Comparison of ENCODE assay signal across 8 cellular contexts in genomic region chr4:40629401-40630334, GRCh38. TPM values are rescaled to one million over a fixed set of nuclear protein-coding genes. Genes with fewer than 3 reads are reported as not detected.
DNase-seq lines count a peak whose midpoint lies in the region; ATAC-seq and TF ChIP-seq lines count a peak whose summit lies in the region.

Gene RBM47 (minus strand): TSS chr4:40629864. CDS start chr4:40438893, 190,971 bp downstream.

- H3K4ac ChIP-seq in mesenchymal stem cell (ENCODE audit: low read depth in 1 of 2, low read length in 2 of 2): peak within 1 kb of the TSS in 1 of 2 experiments; percentile 89

- peaks cover 29% of the 10 kb centered on the region for H3K36me3 Mint-ChIP-seq in GM23338 (ENCODE audit: low read depth)
- peaks cover 12% of the 10 kb centered on the region for H3K36me3 Mint-ChIP-seq in WTC11

- H3K9me3 Mint-ChIP-seq in GM23338: no peaks in the 10 kb centered on the region
- no peaks in the 10 kb centered on the region for H3K9me3 Mint-ChIP-seq in WTC11

- H3K27ac ChIP-seq in GM23338 (ENCODE audit: low read depth) (peak within 1 kb of the TSS; percentile 96), mesenchymal stem cell (ENCODE audit: low read length, poor library complexity, severe bottlenecking) (peak within 1 kb of the TSS; percentile 53)
- H3K27ac ChIP-seq in effector memory CD4-positive, alpha-beta T cell (ENCODE audit: insufficient read depth, low read length, poor library complexity, severe bottlenecking): no peak within 1 kb of the TSS

- H3K27me3 Mint-ChIP-seq in GM23338 (ENCODE audit: insufficient read depth, low read depth, poor library complexity) (peaks cover 7% of the 10 kb centered on the region), WTC11 (ENCODE audit: low read depth) (no peaks in the 10 kb centered on the region)

- H4K8ac ChIP-seq in mesenchymal stem cell (ENCODE audit: low read length): peak within 1 kb of the TSS; percentile 97

- H3K4me2 ChIP-seq in GM23338: peak within 1 kb of the TSS; percentile 73
- H3K4me2 ChIP-seq in mesenchymal stem cell (ENCODE audit: low read length, poor library complexity, severe bottlenecking): peak within 1 kb of the TSS; percentile 90

- H3K23ac ChIP-seq in mesenchymal stem cell (ENCODE audit: low read length in 2 of 2): peak within 1 kb of the TSS in 1 of 2 experiments; percentile 99

- H3K4me3 Mint-ChIP-seq in GM23338 (peak within 1 kb of the TSS; percentile 87), WTC11 (peak within 1 kb of the TSS; percentile 87)

- no peak within 1 kb of the TSS for H2AFZ ChIP-seq in GM23338
- H2AFZ ChIP-seq in mesenchymal stem cell (ENCODE audit: low read depth, low read length): peak within 1 kb of the TSS; percentile 86

- no peaks in the 10 kb centered on the region for H3K9me2 ChIP-seq in GM23338 (ENCODE audit: insufficient read depth)

- WGBS in mesenchymal stem cell: 2% methylated on average over 51 of the region's 53 CpGs

- H3K27me3 ChIP-seq in GM23338 (ENCODE audit: insufficient read depth): no peaks in the 10 kb centered on the region
- H3K27me3 ChIP-seq in effector memory CD4-positive, alpha-beta T cell (replicated peaks; ENCODE audit: control insufficient read depth, insufficient read depth, low read length, poor library complexity, severe bottlenecking): no peaks in the 10 kb centered on the region
- no peaks in the 10 kb centered on the region for H3K27me3 ChIP-seq in mesenchymal stem cell (ENCODE audit: control insufficient read depth in 1 of 2, insufficient read depth in 1 of 2, low read length in 2 of 2)

- CTCF ChIA-PET in WTC11 (lab: Charles Lee): interaction anchor here (0.9 to 1.3 kb wide), 2 partner anchors 44 to 89 kb away, joined by 3 read pairs; no protein-coding TSS in a partner anchor

- TF ChIP-seq CTCF in GM12874 (IDR thresholded peaks at IDR 0.05; ENCODE audit: insufficient read depth, low read depth, low read length): peak; percentile 34; the same call in 1 of the 2 replicates
- peak; percentile 6 to 9; a peak in 1 of 4 replicates for TF ChIP-seq CTCF in GM23338 (conservative IDR thresholded peaks at IDR 0.05; ENCODE audit: low read depth in 2 of 2)
- TF ChIP-seq CTCF in LNCAP (IDR thresholded peaks at IDR 0.05): peak; percentile 31; the same call in 1 of the 2 replicates
- TF ChIP-seq CTCF in WTC11 (IDR thresholded peaks at IDR 0.05): no peak

- POLR2A ChIA-PET in WTC11 (lab: Charles Lee): interaction anchor here (0.5 to 0.7 kb wide), 3 partner anchors 13 to 596 kb away, joined by 3 to 5 read pairs (median 3); no protein-coding TSS in a partner anchor

- H3K4me1 Mint-ChIP-seq in GM23338 (peaks cover 51% of the 10 kb centered on the region), WTC11 (peaks cover 62% of the 10 kb centered on the region)

- H2BK120ac ChIP-seq in mesenchymal stem cell (ENCODE audit: low read depth, low read length): peak within 1 kb of the TSS; percentile 90

- no peak within 1 kb of the TSS for H2BK5ac ChIP-seq in mesenchymal stem cell (ENCODE audit: low read depth, low read length, poor library complexity, severe bottlenecking)

- peaks cover 52% of the 10 kb centered on the region for H3K4me1 ChIP-seq in GM23338 (ENCODE audit: insufficient read depth)
- H3K4me1 ChIP-seq in effector memory CD4-positive, alpha-beta T cell (ENCODE audit: control insufficient read depth, insufficient read depth, low read length, poor library complexity, severe bottlenecking): no peaks in the 10 kb centered on the region
- peaks cover 10% of the 10 kb centered on the region for H3K4me1 ChIP-seq in mesenchymal stem cell (ENCODE audit: control insufficient read depth, insufficient read depth, low read depth, low read length)

- no peaks in the 10 kb centered on the region for H3K9me3 ChIP-seq in effector memory CD4-positive, alpha-beta T cell (ENCODE audit: control insufficient read depth, low read length)
- no peaks in the 10 kb centered on the region for H3K9me3 ChIP-seq in mesenchymal stem cell (ENCODE audit: control insufficient read depth, low read length)

- H3K9ac ChIP-seq in mesenchymal stem cell (ENCODE audit: low read length): peak within 1 kb of the TSS; percentile 87

- H4K20me1 ChIP-seq in GM23338 (replicated peaks; ENCODE audit: insufficient read depth): no peaks in the 10 kb centered on the region

- DNase-seq in GM23338 (ENCODE audit: low spot score): peak; percentile 97
- peak; percentile 83 for DNase-seq in WTC11 (ENCODE audit: low spot score)
- no peak for DNase-seq in effector memory CD4-positive, alpha-beta T cell
- DNase-seq in mesenchymal stem cell: peak; percentile 73
- DNase-seq in stimulated activated naive CD8-positive, alpha-beta T cell treated with anti-CD3 and anti-CD28 coated beads, Interleukin-15, Interleukin-2, amounts not matched to agents 100 U/mL and 50 U/mL, for 24 hours: peak; percentile 52
- DNase-seq in HUDEP-2 (lab: John Stamatoyannopoulos, UW; ENCODE audit: unreplicated experiment in 76 of 76): no peak

- peak within 1 kb of the TSS; percentile 41 to 87 for H3K18ac ChIP-seq in mesenchymal stem cell (ENCODE audit: low read depth in 1 of 2, low read length in 2 of 2)

- H3K4me3 ChIP-seq in GM23338 (peak within 1 kb of the TSS; percentile 60), mesenchymal stem cell (ENCODE audit: insufficient read depth in 1 of 2, low read depth in 1 of 2, low read length in 2 of 2) (peak within 1 kb of the TSS; percentile 64 to 87)
- H3K4me3 ChIP-seq in effector memory CD4-positive, alpha-beta T cell (ENCODE audit: insufficient read depth, low read depth, low read length, poor library complexity, severe bottlenecking): peak within 1 kb of the TSS; percentile 41

- H2BK15ac ChIP-seq in mesenchymal stem cell (ENCODE audit: low read depth, poor library complexity, severe bottlenecking): peak within 1 kb of the TSS; percentile 67

- peak within 1 kb of the TSS; percentile 19 to 75 for H2BK12ac ChIP-seq in mesenchymal stem cell (ENCODE audit: low read length in 2 of 2)

- H3K14ac ChIP-seq in mesenchymal stem cell (ENCODE audit: low read length in 2 of 2): no peak within 1 kb of the TSS

- H3K79me2 ChIP-seq in GM23338 (replicated peaks; ENCODE audit: insufficient read depth): peaks cover 39% of the 10 kb centered on the region

- no peaks in the 10 kb centered on the region for H3K79me1 ChIP-seq in mesenchymal stem cell (replicated peaks; ENCODE audit: low read length, poor library complexity, severe bottlenecking)

- peak; percentile 78 for ATAC-seq in GM23338
- ATAC-seq in WTC11: peak; percentile 62
- peak; percentile 60 for ATAC-seq in stimulated activated naive CD8-positive, alpha-beta T cell treated with anti-CD3 and anti-CD28 coated beads, Interleukin-15, Interleukin-2, amounts not matched to agents 100 U/mL and 50 U/mL, for 24 hours

- no peaks in the 10 kb centered on the region for H3K36me3 ChIP-seq in GM23338 (ENCODE audit: insufficient read depth)
- H3K36me3 ChIP-seq in effector memory CD4-positive, alpha-beta T cell (ENCODE audit: control insufficient read depth, insufficient read depth, low read length): no peaks in the 10 kb centered on the region
- no peaks in the 10 kb centered on the region for H3K36me3 ChIP-seq in mesenchymal stem cell (ENCODE audit: control insufficient read depth in 1 of 2, insufficient read depth in 2 of 2, low read depth in 1 of 2, low read length in 2 of 2)

- peak within 1 kb of the TSS; percentile 98 for H3K27ac Mint-ChIP-seq in GM23338
- peak within 1 kb of the TSS; percentile 100 for H3K27ac Mint-ChIP-seq in WTC11

- H2AK5ac ChIP-seq in mesenchymal stem cell (ENCODE audit: low read length, severe bottlenecking): no peak within 1 kb of the TSS

- peak within 1 kb of the TSS; percentile 65 for H4K91ac ChIP-seq in mesenchymal stem cell (ENCODE audit: low read length)

- peaks cover 22% of the 10 kb centered on the region for H3F3A ChIP-seq in GM23338 (replicated peaks; ENCODE audit: low read depth)

TF ChIP-seq in GM23338, 12 proteins besides CTCF, POLR2A, EP300 and RAD21 (continues in another document):
- peak; percentile 48; the same call in 1 of the 2 replicates for TF ChIP-seq ETS1 (IDR thresholded peaks at IDR 0.05)

TF ChIP-seq in WTC11, 78 proteins besides CTCF, POLR2A, EP300 and RAD21 (continues in another document):
- no peak for TF ChIP-seq NR2C2 (CRISPR knock-in tag; IDR thresholded peaks at IDR 0.05)
- peak; percentile 69; the same call in 1 of the 2 replicates for TF ChIP-seq ZNF416 (CRISPR knock-in tag; IDR thresholded peaks at IDR 0.05)
- TF ChIP-seq ATF2 (CRISPR knock-in tag; IDR thresholded peaks at IDR 0.05; ENCODE audit: borderline replicate concordance, low read depth): no peak

RNA-seq across cellular contexts. Expression of gene RBM47, which starts in this region (rescaled TPM):
- 125 and 139 TPM in 2 replicates for total RNA-seq in GM23338 (2014; rRNA removed; shearing (Covaris generic))
- polyA plus RNA-seq in GM23338 (2016; fragmentation: Nextera tagmentation; extraction: Ambion mirVana): 31.8 and 35.6 TPM in 2 replicates
- 89.0 to 97.9 TPM (median 92.5 TPM) in 3 replicates for total RNA-seq in WTC11 (2021)
- polyA plus RNA-seq in mesenchymal stem cell (2013, experiment 1 of 2): 3.9 TPM
- 3.8 TPM for polyA plus RNA-seq in mesenchymal stem cell (2013, experiment 2 of 2)

Comparison
In these comparisons a context has a peak if more than half of its experiments do, and no peak if none do; other contexts are left out.
1. DNase-seq: peak in GM23338 (single experiment), WTC11 (single experiment), mesenchymal stem cell (single experiment) and stimulated activated naive CD8-positive, alpha-beta T cell treated with anti-CD3 and anti-CD28 coated beads, Interleukin-15, Interleukin-2, amounts not matched to agents 100 U/mL and 50 U/mL, for 24 hours (single experiment); none in effector memory CD4-positive, alpha-beta T cell (0 of 3) and HUDEP-2 (0 of 76).
2. Peak in every context shown above with its lines, with median percentiles within 50 percentile points of each other: ATAC-seq and H3K4me3 ChIP-seq.